Comparison of ENCODE assay signal across 24 cellular contexts in the genomic region with DNA sequence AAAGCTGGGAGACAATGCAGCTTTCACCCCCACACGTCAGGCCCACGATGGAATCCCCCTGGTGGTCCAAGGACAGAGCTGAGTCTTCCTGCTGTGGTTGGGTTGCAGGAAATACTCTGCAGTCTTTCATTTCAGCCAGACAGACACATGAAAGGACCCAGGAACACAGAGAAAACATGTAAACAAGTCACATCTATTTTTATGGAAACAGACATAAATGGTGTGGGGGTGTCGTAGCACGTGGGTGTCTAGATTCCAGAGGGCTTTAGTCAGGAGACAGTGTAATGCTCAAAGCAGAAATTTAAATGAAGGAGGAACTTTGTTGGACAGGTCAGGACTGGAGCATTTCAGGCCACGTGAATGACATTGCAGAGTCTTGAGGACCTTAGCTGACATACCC.
DNase-seq lines count a peak whose midpoint lies in the region; ATAC-seq and TF ChIP-seq lines count a peak whose summit lies in the region.
"Had no signal": no experiment of that assay in that cellular context is flagged by ENCODE, and none has a peak within 500 bp of the region (broad histone marks: within the 10 kb centered on the region; RNA-seq: fewer than 3 reads in every experiment).

No MANE protein-coding gene starts in this region.

- H3K4me1 ChIP-seq in IMR-90 (ENCODE audit: control insufficient read depth, insufficient read depth, low read length): peaks cover 5% of the 10 kb centered on the region
- no peaks in the 10 kb centered on the region for H3K4me1 ChIP-seq in MM.1S (ENCODE audit: low read length)
- H3K4me1 ChIP-seq: A549, vagina had no signal

- peak overlapping the region; percentile 77 for H2BK20ac ChIP-seq in IMR-90 (ENCODE audit: low read depth, low read length)

- CTCF ChIA-PET in IMR-90 (lab: Yijun Ruan, JAX) (interaction anchor here (1.0 kb wide), 1 partner anchor 10 kb away, joined by 3 read pairs; no protein-coding TSS in a partner anchor), RWPE1 (lab: Yijun Ruan, JAX) (interaction anchor here (0.6 to 0.9 kb wide), 2 partner anchors 33 to 529 kb away, joined by 3 to 4 read pairs; no protein-coding TSS in a partner anchor)

- no peaks in the 10 kb centered on the region for H3F3A ChIP-seq in MM.1S (ENCODE audit: insufficient read depth, low read length)

- peaks cover 8% of the 10 kb centered on the region for H3K9me1 ChIP-seq in IMR-90 (ENCODE audit: insufficient read depth, low read length)

- H4K5ac ChIP-seq in IMR-90 (ENCODE audit: low read depth, low read length): no peak overlapping the region

- peak overlapping the region; percentile 34; the same call in 1 of the 2 replicates for H3K18ac ChIP-seq in IMR-90 (ENCODE audit: low read depth, low read length)

- no peaks in the 10 kb centered on the region for H3K79me2 ChIP-seq in MM.1S (ENCODE audit: low read length)

- peak overlapping the region; percentile 51; the same call in 1 of the 2 replicates for H2AK5ac ChIP-seq in IMR-90 (ENCODE audit: low read depth, low read length)

- H3K9me3 ChIP-seq in IMR-90 (ENCODE audit: control insufficient read depth, insufficient read depth, low read length) (no peaks in the 10 kb centered on the region; the same call in 1 of the 2 replicates), MM.1S (replicated peaks; ENCODE audit: insufficient read depth, low read length) (no peaks in the 10 kb centered on the region)
- H3K9me3 ChIP-seq: A549, ovary, vagina had no signal

- TF ChIP-seq POLR2A in IMR-90 (IDR thresholded peaks at IDR 0.05; ENCODE audit: low read depth, low read length): no peak

- H2BK120ac ChIP-seq in IMR-90 (ENCODE audit: low read depth, low read length): peak overlapping the region; percentile 72

- H3K4me2 ChIP-seq in IMR-90 (ENCODE audit: low read depth, low read length): no peak overlapping the region
- H3K4me2 ChIP-seq in MM.1S (ENCODE audit: low read depth, low read length): no peak overlapping the region
- H3K4me2 ChIP-seq: A549 had no signal

- H3K9ac ChIP-seq in IMR-90 (ENCODE audit: low read depth, low read length) (no peak overlapping the region), MM.1S (ENCODE audit: low read length) (no peak overlapping the region)

- H3K36me3 ChIP-seq in IMR-90 (ENCODE audit: control insufficient read depth, insufficient read depth, low read length) (no peaks in the 10 kb centered on the region), brain microvascular endothelial cell (replicated peaks) (no peaks in the 10 kb centered on the region), MM.1S (replicated peaks; ENCODE audit: insufficient read depth, low read length) (no peaks in the 10 kb centered on the region)
- H3K36me3 ChIP-seq: ovary, vagina had no signal

- H3K4me3 ChIP-seq in IMR-90 (ENCODE audit: insufficient read depth, low read depth, low read length) (no peak overlapping the region), brain microvascular endothelial cell (ENCODE audit: low read depth, low read length) (no peak overlapping the region), MM.1S (ENCODE audit: low read length) (no peak overlapping the region)
- H3K4me3 ChIP-seq: A549, lung, ovary, vagina had no signal

- no peak overlapping the region for H3K56ac ChIP-seq in IMR-90 (ENCODE audit: extremely low read depth, insufficient read depth, low read length)

- H4K8ac ChIP-seq in IMR-90 (ENCODE audit: low read depth in 2 of 2, low read length in 2 of 2): peak overlapping the region in 1 of 2 experiments; percentile 57; a peak in 1 of 4 replicates

- no CpG with 5 or more reads among the region's 5 CpGs for WGBS in IMR-90 (ENCODE audit: extremely low coverage in 2 of 2, insufficient read length in 1 of 2), 2 experiments

- H3K79me1 ChIP-seq in IMR-90 (ENCODE audit: low read depth in 1 of 2, low read length in 2 of 2): no peaks in the 10 kb centered on the region

- peak overlapping the region; percentile 37; the same call in 1 of the 3 replicates for H2BK15ac ChIP-seq in IMR-90 (ENCODE audit: low read depth, low read length)

- peak overlapping the region; percentile 72 for H3K4ac ChIP-seq in IMR-90 (ENCODE audit: low read depth, low read length)

- peak overlapping the region; percentile 55 for H2BK5ac ChIP-seq in IMR-90 (ENCODE audit: low read depth, low read length, poor library complexity, severe bottlenecking)

- H3K27ac ChIP-seq in IMR-90 (ENCODE audit: insufficient read depth, low read length) (no peak overlapping the region), brain microvascular endothelial cell (peak overlapping the region; percentile 39), RWPE1 (no peak overlapping the region), MM.1S (ENCODE audit: low read length) (no peak overlapping the region)
- H3K27ac ChIP-seq: A549, ovary, vagina had no signal

- in situ Hi-C loops in IMR-90 (cut with MboI; ENCODE audit: low sequenced_read_pairs): no loop called here
- in situ Hi-C loops in brain microvascular endothelial cell (cut with HindIII; ENCODE audit: low pct_ligation_motif_present, low sequenced_read_pairs): no loop called here

- intact Hi-C loops in IMR-90 (cut with micrococcal nuclease): no loop called here

- H3K9me2 ChIP-seq in MM.1S (replicated peaks; ENCODE audit: insufficient read depth, low read length): no peaks in the 10 kb centered on the region

- ATAC-seq in IMR-90 (ENCODE audit: low read depth) (peak; percentile 48), HG03571 (IDR thresholded peaks at IDR 0.05; ENCODE audit: unreplicated experiment) (no peak)
- ATAC-seq: A549, right cardiac atrium had no signal

- no peak for TF ChIP-seq RAD21 in IMR-90 (IDR thresholded peaks at IDR 0.05; ENCODE audit: low read length)

- no peaks in the 10 kb centered on the region for H3K27me3 ChIP-seq in IMR-90 (ENCODE audit: control insufficient read depth, insufficient read depth, low read length)
- no peaks in the 10 kb centered on the region for H3K27me3 ChIP-seq in brain microvascular endothelial cell (replicated peaks)
- H3K27me3 ChIP-seq in MM.1S (replicated peaks; ENCODE audit: insufficient read depth, low read length): no peaks in the 10 kb centered on the region
- H3K27me3 ChIP-seq: ovary, vagina had no signal

- peak overlapping the region; percentile 83 for H2AK9ac ChIP-seq in IMR-90 (replicated peaks; ENCODE audit: low read depth, low read length, poor library complexity)

- H3K23ac ChIP-seq in IMR-90 (ENCODE audit: low read depth, low read length): peak overlapping the region; percentile 60; the same call in 1 of the 2 replicates

- peak overlapping the region; percentile 76 for H2AFZ ChIP-seq in IMR-90 (replicated peaks; ENCODE audit: low read length, poor library complexity)
- H2AFZ ChIP-seq in MM.1S (ENCODE audit: low read length): no peak overlapping the region

- TF ChIP-seq CTCF in IMR-90 (conservative IDR thresholded peaks at IDR 0.05; ENCODE audit: low read depth, low read length) (no peak), brain microvascular endothelial cell (IDR thresholded peaks at IDR 0.05; ENCODE audit: low read depth, low read length, missing control alignments) (peak; percentile 48), RWPE1 (conservative IDR thresholded peaks at IDR 0.05; ENCODE audit: low read depth) (no peak), MM.1S (IDR thresholded peaks at IDR 0.05; ENCODE audit: low read length) (no peak)

- dilution Hi-C loops in IMR-90 (cut with HindIII; ENCODE audit: low sequenced_read_pairs, unreplicated experiment): no loop called here

- H4K91ac ChIP-seq in IMR-90 (ENCODE audit: insufficient read depth, low read depth, low read length): no peak overlapping the region; the same call in 1 of the 2 replicates

- DNase-seq in AG08396 (ENCODE audit: low spot score) (peak; percentile 27), IMR-90 (peak; percentile 38), brain microvascular endothelial cell (peak; percentile 60), iris pigment epithelial cell (ENCODE audit: low read depth) (peak; percentile 85), RWPE1 (ENCODE audit: low spot score) (no peak), MM.1S (no peak)
- DNase-seq in activated naive CD4-positive, alpha-beta T cell treated with Interleukin-2 at 50 U/mL for 16 hours: no peak
- DNase-seq: activated naive CD4-positive, alpha-beta T cell treated with anti-CD3 and anti-CD28 coated beads, Interleukin-2, amount 50 U/mL, for 16 hours; activated T-cell treated with anti-CD3 and anti-CD28 coated beads, Interleukin-2, amount 50 U/mL, for 48 hours; CD4-positive, alpha-beta T cell; DMS53; H7; Karpas-422; naive B cell; NCI-H1105 treated with DMSO at 0.1 percent for 48 hours; NCI-H510A; NK-92 treated with Interleukin-12 subunit alpha and Interleukin-12 subunit beta, amount 100 ng/mL, for 24 hours; ovary; right cardiac atrium; stimulated activated CD4-positive, alpha-beta T cell treated with anti-CD3 and anti-CD28 coated beads, Interleukin-15, amount 100 ng/mL, for 24 hours had no signal

- POLR2A ChIA-PET in IMR-90 (lab: Charles Lee; ENCODE audit: unreplicated experiment) (no interaction called here), RWPE1 (lab: Yijun Ruan, JAX; ENCODE audit: low non-redundant PET) (no interaction called here)

- no TSS peak for BruUV-seq in IMR-90 (replicated peaks; lab: Mats Ljungman, UMichigan)

- H4K20me1 ChIP-seq in IMR-90 (ENCODE audit: insufficient read depth, low read length) (no peaks in the 10 kb centered on the region), MM.1S (ENCODE audit: insufficient read depth, low read length) (no peaks in the 10 kb centered on the region)

- H3K14ac ChIP-seq in IMR-90 (replicated peaks; ENCODE audit: low read depth, low read length): peak overlapping the region; percentile 73

TF ChIP-seq in IMR-90, 13 proteins besides CTCF, POLR2A, EP300 and RAD21 (continues in another document):
- TF ChIP-seq MAZ (IDR thresholded peaks at IDR 0.05; ENCODE audit: borderline replicate concordance, low read depth, low read length) (no peak), MAFK (IDR thresholded peaks at IDR 0.05; ENCODE audit: low read depth, low read length) (no peak), CHD1 (IDR thresholded peaks at IDR 0.05; ENCODE audit: low read depth, low read length) (no peak), MXI1 (IDR thresholded peaks at IDR 0.05; ENCODE audit: borderline replicate concordance, low read depth, low read length) (no peak), BHLHE40 (IDR thresholded peaks at IDR 0.05; ENCODE audit: low read depth, low read length) (peak; percentile 59; the same call in 1 of the 2 replicates), NFE2L2 (IDR thresholded peaks at IDR 0.05; ENCODE audit: low read depth, low read length) (no peak)
- TF ChIP-seq, protein P1, sequence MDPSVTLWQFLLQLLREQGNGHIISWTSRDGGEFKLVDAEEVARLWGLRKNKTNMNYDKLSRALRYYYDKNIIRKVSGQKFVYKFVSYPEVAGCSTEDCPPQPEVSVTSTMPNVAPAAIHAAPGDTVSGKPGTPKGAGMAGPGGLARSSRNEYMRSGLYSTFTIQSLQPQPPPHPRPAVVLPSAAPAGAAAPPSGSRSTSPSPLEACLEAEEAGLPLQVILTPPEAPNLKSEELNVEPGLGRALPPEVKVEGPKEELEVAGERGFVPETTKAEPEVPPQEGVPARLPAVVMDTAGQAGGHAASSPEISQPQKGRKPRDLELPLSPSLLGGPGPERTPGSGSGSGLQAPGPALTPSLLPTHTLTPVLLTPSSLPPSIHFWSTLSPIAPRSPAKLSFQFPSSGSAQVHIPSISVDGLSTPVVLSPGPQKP (IDR thresholded peaks at IDR 0.05; ENCODE audit: borderline replicate concordance, low read depth, low read length): no peak

Comparison
In these comparisons a context has a peak if more than half of its experiments do, and no peak if none do; other contexts are left out.
1. DNase-seq: peak in AG08396 (single experiment), IMR-90 (single experiment), brain microvascular endothelial cell (single experiment) and iris pigment epithelial cell (single experiment); none in RWPE1 (single experiment), activated naive CD4-positive, alpha-beta T cell treated with Interleukin-2 at 50 U/mL for 16 hours (single experiment) and MM.1S (single experiment).